ENCODE assay signal across 8 cellular contexts in the genomic region with DNA sequence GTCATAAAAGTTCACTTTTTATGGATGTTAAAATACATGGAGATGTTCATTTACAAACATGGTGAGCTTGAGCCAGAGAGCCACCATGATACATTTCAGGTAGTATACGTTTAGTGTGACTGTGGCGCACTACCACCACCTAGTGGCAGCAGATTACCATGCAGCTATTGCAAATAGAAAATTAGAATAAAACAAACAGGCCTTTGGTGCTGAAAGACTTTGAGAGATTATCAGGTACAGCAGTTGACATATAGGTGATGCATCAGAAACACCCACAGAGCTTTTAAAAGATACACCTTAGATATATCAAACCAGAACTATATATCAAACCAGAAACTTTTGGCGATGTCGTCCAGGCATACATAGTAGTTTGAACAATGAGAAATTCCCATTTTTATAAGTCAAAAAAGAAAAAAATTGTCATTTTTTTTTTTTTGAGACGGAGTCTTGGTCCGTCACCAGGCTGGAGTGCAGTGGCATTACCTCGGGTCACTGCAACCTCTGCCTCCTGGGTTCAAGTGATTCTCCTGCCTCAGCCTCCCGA. TPM values are rescaled to one million over a fixed set of nuclear protein-coding genes. Genes with fewer than 3 reads are reported as not detected.
A peak's percentile ranks its signal among the peaks of the same experiment; 100 is the strongest.
DNase-seq lines count a peak whose midpoint lies in the region; TF ChIP-seq lines count a peak whose summit lies in the region.

No MANE protein-coding gene starts in this region.

- peak; percentile 78 to 94 (median 92) for TF ChIP-seq CTCF in Peyer's patch (IDR thresholded peaks at IDR 0.05)
- TF ChIP-seq CTCF in osteoblast (IDR thresholded peaks at IDR 0.05; ENCODE audit: extremely low read depth, low read depth, low read length), result peak; percentile 92
- TF ChIP-seq CTCF in tibial artery (IDR thresholded peaks at IDR 0.05), result peak; percentile 73 to 90

- DNase-seq in NCI-H2196 (lab: John Stamatoyannopoulos, UW; ENCODE audit: unreplicated experiment) (peak; percentile 42), NCI-H2196 treated with DMSO at 0.1 percent for 48 hours (lab: John Stamatoyannopoulos, UW; ENCODE audit: unreplicated experiment) (no peak), HT1080 (ENCODE audit: low read depth) (peak; percentile 61), Peyer's patch (peak; percentile 64 to 91 (median 76)), fibroblast of peridontal ligament (ENCODE audit: extremely low read depth) (peak; percentile 66), osteoblast (ENCODE audit: insufficient read length, low spot score, missing footprints) (peak; percentile 29), tibial artery (peak; percentile 58 to 71)
- peak; percentile 86 to 87 for DNase-seq in activated T-cell treated with anti-CD3 and anti-CD28 coated beads, Interleukin-2, amount 50 U/mL, for 48 hours

- H3K4me3 ChIP-seq in Peyer's patch (no peak overlapping the region), osteoblast (ENCODE audit: insufficient read depth, low read length) (no peak overlapping the region), tibial artery (no peak overlapping the region)

- no peak overlapping the region for H2AFZ ChIP-seq in osteoblast (ENCODE audit: low read length)

- no peaks in the 10 kb centered on the region for H3K27me3 ChIP-seq in Peyer's patch
- H3K27me3 ChIP-seq in osteoblast (ENCODE audit: insufficient read depth, low read length), result no peaks in the 10 kb centered on the region
- H3K27me3 ChIP-seq in tibial artery, result no peaks in the 10 kb centered on the region

- no peak for TF ChIP-seq POLR2A in Peyer's patch (IDR thresholded peaks at IDR 0.05)

- no peaks in the 10 kb centered on the region for H3K79me2 ChIP-seq in osteoblast (ENCODE audit: insufficient read depth, low read length)

- no peak overlapping the region for H3K27ac ChIP-seq in Peyer's patch
- H3K27ac ChIP-seq in osteoblast (ENCODE audit: low read depth, low read length), result no peak overlapping the region
- H3K27ac ChIP-seq in tibial artery, result no peak overlapping the region

- H3K4me2 ChIP-seq in osteoblast (ENCODE audit: insufficient read depth, low read length), result no peak overlapping the region

- intact Hi-C loops in tibial artery (cut with DNase I; ENCODE audit: low total_unique reads), result no loop called here

- H4K20me1 ChIP-seq in osteoblast (ENCODE audit: insufficient read depth, low read length), result no peaks in the 10 kb centered on the region

- H3K4me1 ChIP-seq in Peyer's patch (peaks cover 0 to 3% (median 0%) of the 10 kb centered on the region in 4 donors), osteoblast (ENCODE audit: insufficient read depth, low read length) (peaks cover 29% of the 10 kb centered on the region), tibial artery (peaks cover 0 to 8% (median 0%) of the 10 kb centered on the region in 4 donors)

- H3K36me3 ChIP-seq in Peyer's patch, result no peaks in the 10 kb centered on the region
- H3K36me3 ChIP-seq in osteoblast (ENCODE audit: insufficient read depth, low read length), result no peaks in the 10 kb centered on the region
- H3K36me3 ChIP-seq in tibial artery, result no peaks in the 10 kb centered on the region

- H3K9me3 ChIP-seq in Peyer's patch, result no peaks in the 10 kb centered on the region
- no peaks in the 10 kb centered on the region for H3K9me3 ChIP-seq in osteoblast (ENCODE audit: low read depth, low read length)
- H3K9me3 ChIP-seq in tibial artery, result no peaks in the 10 kb centered on the region

RNA-seq across cellular contexts. Expression of a gene that starts 42.0 kb away (rescaled TPM):
- total RNA-seq in HT1080 (2014; rRNA removed; shearing (Covaris generic)), result 13.5 and 17.0 TPM in 2 replicates
- polyA plus RNA-seq in HT1080 (2015; cell fraction: cytosol; rRNA removed), result 31.6 and 31.9 TPM in 2 replicates
- 55.3 and 60.4 TPM in 2 replicates for polyA plus RNA-seq in HT1080 (2015; cell fraction: nucleus; rRNA removed)
- total RNA-seq in Peyer's patch (10 to 100 TPM; 14.7 to 27.2 (median 19.6) TPM), osteoblast (26.4 and 30.1 TPM in 2 replicates)
